In the genomic region with DNA sequence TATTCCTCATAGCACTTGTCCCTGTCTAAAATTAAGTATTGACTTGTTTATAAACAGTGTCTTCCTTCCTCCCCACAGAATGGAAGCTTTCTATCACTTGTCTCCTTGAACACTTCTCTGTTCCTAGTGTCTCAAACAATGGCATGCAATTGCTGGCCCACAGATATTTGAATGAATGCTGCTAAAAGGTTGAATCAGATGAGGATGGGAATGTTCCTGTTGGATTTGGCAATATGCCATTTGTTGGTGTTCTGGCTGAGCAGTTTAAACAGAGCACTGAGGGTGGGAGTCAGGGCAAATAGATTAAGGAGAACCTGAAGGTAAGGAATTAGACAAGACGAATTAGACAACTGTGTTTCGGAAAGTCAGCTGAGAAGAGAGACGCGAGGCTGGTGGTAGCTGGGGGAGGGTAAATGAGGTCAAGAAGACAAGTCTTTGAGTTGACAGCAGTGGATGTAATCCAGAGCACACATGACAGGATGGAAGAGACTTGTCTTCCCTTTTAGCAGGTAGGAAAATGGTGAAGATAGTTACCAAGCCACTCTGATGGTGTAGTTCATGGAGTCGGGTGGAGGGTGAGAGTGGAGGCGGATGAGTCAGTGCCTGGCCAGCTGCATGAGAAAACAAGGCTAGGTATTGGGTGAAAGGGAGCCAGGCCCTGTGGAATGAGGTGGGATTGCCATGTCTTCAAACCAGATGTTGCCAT, we compare ENCODE assay signal across 2 cellular contexts.
TF ChIP-seq lines count a peak whose summit lies in the region.

No MANE protein-coding gene starts in this region.

TF ChIP-seq in HEK293, 187 proteins besides CTCF, POLR2A, EP300 and RAD21 (continued from another document):
- no peak for TF ChIP-seq ELK4 (IDR thresholded peaks at IDR 0.05; ENCODE audit: borderline replicate concordance, low read depth, low read length)
- peak; percentile 17; the same call in 1 of the 2 replicates for TF ChIP-seq ZNF600 (tag by site-specific recombination; IDR thresholded peaks at IDR 0.05)
- TF ChIP-seq ZNF341 (tag by site-specific recombination; IDR thresholded peaks at IDR 0.05; ENCODE audit: low read depth) = no peak
- no peak for TF ChIP-seq GLIS2 (tag by site-specific recombination; IDR thresholded peaks at IDR 0.05)
- no peak for TF ChIP-seq ZNF654 (tag by site-specific recombination; IDR thresholded peaks at IDR 0.05; ENCODE audit: low read depth)
- peak; percentile 54 for TF ChIP-seq ZFHX2 (tag by site-specific recombination; conservative IDR thresholded peaks at IDR 0.05)
- no peak for TF ChIP-seq BCL11A (tag by site-specific recombination; IDR thresholded peaks at IDR 0.05; ENCODE audit: low read depth)
- TF ChIP-seq REST (tag by site-specific recombination; IDR thresholded peaks at IDR 0.05) = no peak
- no peak for TF ChIP-seq KLF10 (tag by site-specific recombination; IDR thresholded peaks at IDR 0.05)
- TF ChIP-seq EGR2 (tag by site-specific recombination; IDR thresholded peaks at IDR 0.05; ENCODE audit: low read depth) = peak; percentile 70
- TF ChIP-seq KLF16 (tag by site-specific recombination; IDR thresholded peaks at IDR 0.05) = no peak
- TF ChIP-seq PRDM1 (tag by site-specific recombination; IDR thresholded peaks at IDR 0.05) = peak; percentile 67; the same call in 1 of the 2 replicates
TF ChIP-seq in HEK293: peak in this region for 4.

TF ChIP-seq in GM23338, 12 proteins besides CTCF, POLR2A, EP300 and RAD21 (continued from another document):
- TF ChIP-seq, protein P1, sequence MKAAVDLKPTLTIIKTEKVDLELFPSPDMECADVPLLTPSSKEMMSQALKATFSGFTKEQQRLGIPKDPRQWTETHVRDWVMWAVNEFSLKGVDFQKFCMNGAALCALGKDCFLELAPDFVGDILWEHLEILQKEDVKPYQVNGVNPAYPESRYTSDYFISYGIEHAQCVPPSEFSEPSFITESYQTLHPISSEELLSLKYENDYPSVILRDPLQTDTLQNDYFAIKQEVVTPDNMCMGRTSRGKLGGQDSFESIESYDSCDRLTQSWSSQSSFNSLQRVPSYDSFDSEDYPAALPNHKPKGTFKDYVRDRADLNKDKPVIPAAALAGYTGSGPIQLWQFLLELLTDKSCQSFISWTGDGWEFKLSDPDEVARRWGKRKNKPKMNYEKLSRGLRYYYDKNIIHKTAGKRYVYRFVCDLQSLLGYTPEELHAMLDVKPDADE (IDR thresholded peaks at IDR 0.05) = no peak
- TF ChIP-seq ZNF462 (CRISPR knock-in tag; IDR thresholded peaks at IDR 0.05) (no peak), CREB1 (CRISPR knock-in tag; IDR thresholded peaks at IDR 0.05; ENCODE audit: low read depth) (no peak), STAT1 (IDR thresholded peaks at IDR 0.05; ENCODE audit: unreplicated experiment) (no peak)
